Comparison of ENCODE assay signal across 1 cellular context in the genomic region with DNA sequence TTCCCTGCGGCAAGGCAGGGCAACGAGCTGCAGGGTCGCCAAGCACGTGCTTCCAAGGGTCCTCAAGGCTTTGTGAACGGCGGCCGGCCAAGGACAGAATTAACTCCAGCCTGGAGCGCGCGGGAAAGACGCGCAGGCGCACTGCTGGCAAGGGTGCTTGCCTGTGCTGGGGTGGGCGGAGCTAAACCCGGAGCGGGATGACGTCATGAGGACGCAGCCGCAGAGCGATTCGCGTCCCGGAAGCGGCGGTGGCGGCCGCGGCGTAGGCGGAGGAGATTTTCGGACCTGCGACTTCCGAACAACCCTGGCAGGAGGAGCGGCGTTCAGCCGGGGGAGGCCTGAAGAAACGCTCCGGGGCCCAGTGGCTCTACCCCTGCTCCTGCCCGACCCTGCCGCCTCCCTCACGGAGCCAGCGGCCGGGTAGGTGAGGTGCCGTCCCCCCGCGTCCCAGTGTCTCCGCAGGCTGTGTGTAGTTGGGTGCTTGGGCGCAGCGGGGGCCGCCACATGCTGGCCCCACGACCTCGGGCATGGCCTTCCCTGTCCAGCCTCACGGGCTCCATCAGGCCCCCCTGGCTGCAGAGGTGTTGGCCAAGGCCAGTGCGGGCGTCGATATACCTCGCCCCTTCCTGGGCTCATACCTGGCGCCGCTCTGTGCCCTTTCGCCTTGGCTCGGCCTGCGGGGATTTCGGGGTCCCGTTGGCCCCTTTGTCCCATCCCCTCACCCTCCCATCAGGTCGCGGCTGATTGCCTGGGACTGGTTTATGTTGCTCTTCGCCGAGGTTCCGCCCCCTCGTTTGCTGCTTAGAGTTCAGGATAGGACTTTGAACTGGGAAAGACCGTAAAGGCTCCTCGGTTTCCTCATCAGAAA.
A peak's percentile ranks its signal among the peaks of the same experiment; 100 is the strongest.
TF ChIP-seq lines count a peak whose summit lies in the region.

A gene with protein sequence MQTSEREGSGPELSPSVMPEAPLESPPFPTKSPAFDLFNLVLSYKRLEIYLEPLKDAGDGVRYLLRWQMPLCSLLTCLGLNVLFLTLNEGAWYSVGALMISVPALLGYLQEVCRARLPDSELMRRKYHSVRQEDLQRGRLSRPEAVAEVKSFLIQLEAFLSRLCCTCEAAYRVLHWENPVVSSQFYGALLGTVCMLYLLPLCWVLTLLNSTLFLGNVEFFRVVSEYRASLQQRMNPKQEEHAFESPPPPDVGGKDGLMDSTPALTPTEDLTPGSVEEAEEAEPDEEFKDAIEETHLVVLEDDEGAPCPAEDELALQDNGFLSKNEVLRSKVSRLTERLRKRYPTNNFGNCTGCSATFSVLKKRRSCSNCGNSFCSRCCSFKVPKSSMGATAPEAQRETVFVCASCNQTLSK (plus strand): TSS at position 227 of the 868 bp plus-strand sequence. CDS start 1,350 bp downstream, outside the sequence.

TF ChIP-seq in WTC11, 78 proteins besides CTCF, POLR2A, EP300 and RAD21 (continued from another document):
- TF ChIP-seq PRDM15 (CRISPR knock-in tag; IDR thresholded peaks at IDR 0.05) (peak; percentile 83), E2F4 (CRISPR knock-in tag; IDR thresholded peaks at IDR 0.05; ENCODE audit: borderline replicate concordance, low read depth) (peak; percentile 90)
- TF ChIP-seq, protein P1, sequence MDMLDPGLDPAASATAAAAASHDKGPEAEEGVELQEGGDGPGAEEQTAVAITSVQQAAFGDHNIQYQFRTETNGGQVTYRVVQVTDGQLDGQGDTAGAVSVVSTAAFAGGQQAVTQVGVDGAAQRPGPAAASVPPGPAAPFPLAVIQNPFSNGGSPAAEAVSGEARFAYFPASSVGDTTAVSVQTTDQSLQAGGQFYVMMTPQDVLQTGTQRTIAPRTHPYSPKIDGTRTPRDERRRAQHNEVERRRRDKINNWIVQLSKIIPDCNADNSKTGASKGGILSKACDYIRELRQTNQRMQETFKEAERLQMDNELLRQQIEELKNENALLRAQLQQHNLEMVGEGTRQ (CRISPR knock-in tag; IDR thresholded peaks at IDR 0.05) = peak; percentile 66; the same call in 1 of the 2 replicates
